ENCODE assay signal across 1 cellular context in the genomic region with DNA sequence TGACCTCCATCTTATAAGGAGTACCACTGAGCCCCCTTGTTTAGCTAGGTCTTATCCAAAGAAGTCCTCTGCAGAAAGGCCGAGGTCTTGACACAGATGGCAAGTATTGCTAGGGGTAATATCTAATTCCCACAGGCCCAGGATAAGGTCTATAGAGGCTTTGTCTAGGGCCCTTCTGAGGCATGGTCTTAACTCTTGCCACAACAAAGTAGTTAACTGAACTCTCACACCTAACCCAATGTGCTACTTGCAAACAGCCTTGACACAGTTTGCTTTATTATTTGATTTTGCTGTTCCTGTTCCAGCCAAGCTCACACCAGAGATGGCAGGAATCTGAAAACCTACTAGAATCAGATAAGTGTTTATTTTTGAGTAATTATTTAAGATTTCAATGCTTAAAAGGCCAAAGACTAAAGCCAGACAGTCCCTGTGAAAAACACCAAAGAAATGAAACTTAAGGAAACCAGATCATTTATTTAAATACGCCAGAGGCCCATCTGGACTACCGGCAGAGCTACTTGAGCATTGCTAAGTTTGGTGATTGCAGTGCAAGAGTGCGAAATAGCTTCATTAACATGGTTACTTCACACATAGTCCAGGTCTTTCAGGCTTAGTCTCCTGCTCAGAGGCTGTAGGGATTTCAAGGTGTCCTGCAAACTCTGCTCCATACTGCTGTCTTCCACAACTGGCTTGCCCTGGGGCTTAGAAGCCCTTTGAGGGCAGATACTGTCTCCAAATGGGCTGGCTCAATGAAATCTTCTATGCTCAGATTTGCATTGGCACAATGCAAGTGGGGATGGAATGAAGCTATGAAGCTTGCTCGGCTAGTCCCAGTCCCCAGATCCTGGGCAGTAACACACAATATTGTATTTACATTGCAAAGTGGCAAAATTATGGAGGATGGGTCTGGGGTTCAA.
A peak's percentile ranks its signal among the peaks of the same experiment; 100 is the strongest.
TF ChIP-seq lines count a peak whose summit lies in the region.

No MANE protein-coding gene starts in this region.

TF ChIP-seq in HepG2, 621 proteins besides CTCF, POLR2A, EP300 and RAD21 (continued from another document):
- TF ChIP-seq, protein P1, sequence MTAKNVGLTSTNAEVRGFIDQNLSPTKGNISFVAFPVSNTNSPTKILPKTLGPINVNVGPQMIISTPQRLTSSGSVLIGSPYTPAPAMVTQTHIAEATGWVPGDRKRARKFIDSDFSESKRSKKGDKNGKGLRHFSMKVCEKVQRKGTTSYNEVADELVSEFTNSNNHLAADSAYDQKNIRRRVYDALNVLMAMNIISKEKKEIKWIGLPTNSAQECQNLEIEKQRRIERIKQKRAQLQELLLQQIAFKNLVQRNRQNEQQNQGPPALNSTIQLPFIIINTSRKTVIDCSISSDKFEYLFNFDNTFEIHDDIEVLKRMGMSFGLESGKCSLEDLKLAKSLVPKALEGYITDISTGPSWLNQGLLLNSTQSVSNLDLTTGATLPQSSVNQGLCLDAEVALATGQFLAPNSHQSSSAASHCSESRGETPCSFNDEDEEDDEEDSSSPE (CRISPR knock-in tag; IDR thresholded peaks at IDR 0.05): 0 out of 2 replicates have a peak, but pooled peaks have one; percentile 4
- TF ChIP-seq MEIS1 (CRISPR knock-in tag; IDR thresholded peaks at IDR 0.05; ENCODE audit: borderline replicate concordance) (no peak), MBD4 (IDR thresholded peaks at IDR 0.05; ENCODE audit: borderline replicate concordance, low read length) (0 out of 2 replicates have a peak, but pooled peaks have one; percentile 14), ZNF652 (CRISPR knock-in tag; IDR thresholded peaks at IDR 0.05; ENCODE audit: borderline replicate concordance, low read depth) (peak; percentile 43; the same call in 1 of the 2 replicates), TGIF2 (CRISPR knock-in tag; IDR thresholded peaks at IDR 0.05) (0 out of 2 replicates have a peak, but pooled peaks have one; percentile 45), MXD4 (CRISPR knock-in tag; IDR thresholded peaks at IDR 0.05) (0 out of 2 replicates have a peak, but pooled peaks have one; percentile 12), ZNF354B (CRISPR knock-in tag; IDR thresholded peaks at IDR 0.05) (0 out of 2 replicates have a peak, but pooled peaks have one; percentile 47), ZNF761 (CRISPR knock-in tag; conservative IDR thresholded peaks at IDR 0.05) (0 out of 2 replicates have a peak, but pooled peaks have one; percentile 57), FIP1L1 (IDR thresholded peaks at IDR 0.05; ENCODE audit: borderline replicate concordance, insufficient read depth, low read depth, low read length) (peak; percentile 10; the same call in 1 of the 2 replicates)
- TF ChIP-seq, protein P2, sequence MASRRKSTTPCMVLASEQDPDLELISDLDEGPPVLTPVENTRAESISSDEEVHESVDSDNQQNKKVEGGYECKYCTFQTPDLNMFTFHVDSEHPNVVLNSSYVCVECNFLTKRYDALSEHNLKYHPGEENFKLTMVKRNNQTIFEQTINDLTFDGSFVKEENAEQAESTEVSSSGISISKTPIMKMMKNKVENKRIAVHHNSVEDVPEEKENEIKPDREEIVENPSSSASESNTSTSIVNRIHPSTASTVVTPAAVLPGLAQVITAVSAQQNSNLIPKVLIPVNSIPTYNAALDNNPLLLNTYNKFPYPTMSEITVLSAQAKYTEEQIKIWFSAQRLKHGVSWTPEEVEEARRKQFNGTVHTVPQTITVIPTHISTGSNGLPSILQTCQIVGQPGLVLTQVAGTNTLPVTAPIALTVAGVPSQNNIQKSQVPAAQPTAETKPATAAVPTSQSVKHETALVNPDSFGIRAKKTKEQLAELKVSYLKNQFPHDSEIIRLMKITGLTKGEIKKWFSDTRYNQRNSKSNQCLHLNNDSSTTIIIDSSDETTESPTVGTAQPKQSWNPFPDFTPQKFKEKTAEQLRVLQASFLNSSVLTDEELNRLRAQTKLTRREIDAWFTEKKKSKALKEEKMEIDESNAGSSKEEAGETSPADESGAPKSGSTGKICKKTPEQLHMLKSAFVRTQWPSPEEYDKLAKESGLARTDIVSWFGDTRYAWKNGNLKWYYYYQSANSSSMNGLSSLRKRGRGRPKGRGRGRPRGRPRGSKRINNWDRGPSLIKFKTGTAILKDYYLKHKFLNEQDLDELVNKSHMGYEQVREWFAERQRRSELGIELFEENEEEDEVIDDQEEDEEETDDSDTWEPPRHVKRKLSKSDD (CRISPR knock-in tag; IDR thresholded peaks at IDR 0.05; ENCODE audit: low read depth): no peak
